Comparison of ENCODE assay signal across 14 cellular contexts in the genomic region with DNA sequence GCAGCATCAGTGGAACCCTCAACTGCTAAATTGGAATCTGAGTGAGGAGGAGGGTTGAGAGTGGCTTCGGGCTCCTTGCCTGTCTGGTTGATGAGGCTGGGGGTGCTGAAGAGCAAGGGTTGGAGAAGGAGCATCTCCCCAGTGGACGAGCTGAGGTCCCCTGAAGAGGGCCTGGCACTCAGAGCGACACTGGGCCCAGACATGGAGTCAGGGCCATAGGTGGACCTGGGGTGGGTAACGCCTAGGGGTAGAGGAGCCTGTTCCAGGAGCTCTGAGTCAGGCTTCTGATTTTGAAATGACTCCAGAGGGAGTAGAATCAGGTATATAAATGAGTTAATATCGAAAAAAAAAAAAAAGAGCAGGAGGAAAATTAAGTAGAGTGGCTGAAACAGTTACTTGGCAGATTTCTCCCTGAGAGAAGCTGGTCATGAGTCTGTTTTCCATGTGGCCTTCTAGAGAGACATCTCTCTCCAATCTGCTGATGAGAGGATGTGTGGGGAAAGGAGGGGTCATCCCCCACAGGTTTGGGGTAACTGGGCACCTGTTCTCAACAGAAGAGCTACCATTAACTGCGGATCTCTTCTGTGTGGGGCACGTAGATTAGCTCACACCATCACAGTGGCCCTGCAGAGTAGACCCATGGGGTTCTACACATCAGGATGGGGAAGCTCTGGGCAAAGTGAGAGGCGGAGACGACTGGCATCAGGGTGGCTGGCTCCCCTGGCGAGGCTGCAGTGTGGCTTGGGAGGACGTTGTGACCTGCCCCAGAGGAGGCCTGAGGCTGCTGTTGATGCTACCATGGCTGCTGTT.
DNase-seq lines count a peak whose midpoint lies in the region; ATAC-seq, FAIRE-seq and TF ChIP-seq lines count a peak whose summit lies in the region.
"Had no signal": no experiment of that assay in that cellular context is flagged by ENCODE, and none has a peak within 500 bp of the region (broad histone marks: within the 10 kb centered on the region; RNA-seq: fewer than 3 reads in every experiment).

No MANE protein-coding gene starts in this region.

- H3K79me2 ChIP-seq in K562 (ENCODE audit: control insufficient read depth, insufficient read depth, low read length): peaks cover 7% of the 10 kb centered on the region; the same call in 1 of the 3 replicates

- no peak for TF ChIP-seq POLR2A in K562 (conservative IDR thresholded peaks at IDR 0.05)

- no peaks in the 10 kb centered on the region for H3K9me3 Mint-ChIP-seq in activated T-cell treated with anti-CD3 and anti-CD28 coated beads, Interleukin-2, amount 50 U/mL, for 24 hours
- H3K9me3 Mint-ChIP-seq: CD8-positive, alpha-beta T cell; immature natural killer cell had no signal

- no TSS peak for BruUV-seq in Panc1 (replicated peaks; lab: Mats Ljungman, UMichigan)
- BruUV-seq in K562 (replicated peaks; lab: Mats Ljungman, UMichigan): no TSS peak

- peak overlapping the region; percentile 27; the same call in 1 of the 2 replicates for H3K27ac ChIP-seq in Panc1 (ENCODE audit: low read length)
- H3K27ac ChIP-seq in K562 (ENCODE audit: extremely low read depth, low read depth, low read length): no peak overlapping the region
- H3K27ac ChIP-seq: dorsolateral prefrontal cortex had no signal

- H3K36me3 ChIP-seq in Panc1 (ENCODE audit: control insufficient read depth, insufficient read depth, low read length) (no peaks in the 10 kb centered on the region), K562 (ENCODE audit: control insufficient read depth, insufficient read depth, low read length) (peaks cover 53% of the 10 kb centered on the region)

- H3K9me3 ChIP-seq in Panc1 (ENCODE audit: control insufficient read depth, insufficient read depth, low read depth, low read length) (no peaks in the 10 kb centered on the region), K562 (replicated peaks; ENCODE audit: control insufficient read depth, insufficient read depth, low read depth, low read length) (no peaks in the 10 kb centered on the region)

- H3K36me3 Mint-ChIP-seq in activated T-cell treated with anti-CD3 and anti-CD28 coated beads, Interleukin-2, amount 50 U/mL, for 24 hours (ENCODE audit: low read depth): peaks cover 79% of the 10 kb centered on the region

- H3K4me2 ChIP-seq in K562 (ENCODE audit: insufficient read depth, low read length): no peak overlapping the region

- in situ Hi-C loops in Panc1 (cut with HindIII; ENCODE audit: low pct_unique_long_range_greater_than_20kb, low sequenced_read_pairs) (no loop called here), K562 (cut with MboI) (no loop called here)

- no peak overlapping the region for H2AFZ ChIP-seq in K562 (ENCODE audit: low read depth, low read length)

- ATAC-seq in Panc1 (no peak), K562 (peak; percentile 18; the same call in 2 of the 3 replicates), GM18861 (IDR thresholded peaks at IDR 0.05; ENCODE audit: unreplicated experiment) (no peak)
- ATAC-seq: CD8-positive, alpha-beta T cell had no signal

- no peak for FAIRE-seq in K562 (lab: Jason Lieb, UNC)

- H3K9ac ChIP-seq in K562 (ENCODE audit: insufficient read depth in 1 of 2, low read depth in 2 of 2, low read length in 2 of 2): peak overlapping the region in 1 of 2 experiments; percentile 78; a peak in 2 of 4 replicates

- intact Hi-C loops in Panc1 (cut with micrococcal nuclease; ENCODE audit: unreplicated experiment): no loop called here
- intact Hi-C loops in K562 (cut with micrococcal nuclease): no loop called here

- H3K4me3 ChIP-seq in Panc1 (ENCODE audit: low read depth in 2 of 2, low read length in 2 of 2) (no peak overlapping the region), K562 (no peak overlapping the region)
- H3K4me3 ChIP-seq: dorsolateral prefrontal cortex had no signal

- no peak for TF ChIP-seq EP300 in K562 (IDR thresholded peaks at IDR 0.05; ENCODE audit: low read length)

- WGBS in K562 (ENCODE audit: insufficient coverage, low coverage, missing lambda C conversion rate): 82% methylated on average over 10 of the region's 11 CpGs

- TF ChIP-seq RAD21 in K562 (CRISPR knock-in tag; conservative IDR thresholded peaks at IDR 0.05 in 1 of 2, IDR thresholded peaks at IDR 0.05 in 1 of 2): no peak

- H4K20me1 ChIP-seq in K562 (replicated peaks; ENCODE audit: control insufficient read depth, insufficient read depth, low read length): no peaks in the 10 kb centered on the region

- peak overlapping the region; percentile 93 for H3K27ac Mint-ChIP-seq in activated T-cell treated with anti-CD3 and anti-CD28 coated beads, Interleukin-2, amount 50 U/mL, for 24 hours
- H3K27ac Mint-ChIP-seq: CD8-positive, alpha-beta T cell had no signal

- CTCF ChIA-PET in Panc1 (lab: Charles Lee) (no interaction called here), K562 (lab: Yijun Ruan, JAX; ENCODE audit: low intra/inter-chr PET ratio) (no interaction called here)

- no peak for TF ChIP-seq CTCF in Panc1 (IDR thresholded peaks at IDR 0.05)
- TF ChIP-seq CTCF in K562 (IDR thresholded peaks at IDR 0.05 in 2 of 3, conservative IDR thresholded peaks at IDR 0.05 in 1 of 3; ENCODE audit: insufficient read depth in 2 of 3, low read depth in 1 of 3, low read length in 3 of 3): no peak

- no peak overlapping the region for H3K4me3 Mint-ChIP-seq in activated T-cell treated with anti-CD3 and anti-CD28 coated beads, Interleukin-2, amount 50 U/mL, for 24 hours
- H3K4me3 Mint-ChIP-seq: CD8-positive, alpha-beta T cell; immature natural killer cell had no signal

- peaks cover 3% of the 10 kb centered on the region for H3K9me1 ChIP-seq in K562 (ENCODE audit: control insufficient read depth, insufficient read depth, low read length)

- POLR2A ChIA-PET in Panc1 (lab: Charles Lee) (no interaction called here), K562 (lab: Yijun Ruan, JAX) (interaction anchor here (0.6 to 6.7 kb wide), 7 partner anchors 7 to 121 kb away, joined by 3 to 38 read pairs (median 3); no protein-coding TSS in a partner anchor)

- H3K27me3 ChIP-seq in Panc1 (ENCODE audit: control insufficient read depth, insufficient read depth, low read length) (no peaks in the 10 kb centered on the region), K562 (ENCODE audit: control insufficient read depth in 2 of 2, insufficient read depth in 2 of 2, low read length in 2 of 2) (no peaks in the 10 kb centered on the region)
- H3K27me3 ChIP-seq: dorsolateral prefrontal cortex had no signal

- H3K27me3 Mint-ChIP-seq in activated T-cell treated with anti-CD3 and anti-CD28 coated beads, Interleukin-2, amount 50 U/mL, for 24 hours: no peaks in the 10 kb centered on the region

- H3K4me1 Mint-ChIP-seq in activated T-cell treated with anti-CD3 and anti-CD28 coated beads, Interleukin-2, amount 50 U/mL, for 24 hours (ENCODE audit: low read depth): peaks cover 57% of the 10 kb centered on the region
- H3K4me1 Mint-ChIP-seq: immature natural killer cell had no signal

- H3K4me1 ChIP-seq in Panc1 (ENCODE audit: control insufficient read depth, insufficient read depth, low read length): no peaks in the 10 kb centered on the region; the same call in 1 of the 2 replicates
- peaks cover 14 to 16% of the 10 kb centered on the region in 2 experiments; a peak in 4 of 5 replicates for H3K4me1 ChIP-seq in K562 (replicated peaks in 1 of 2; ENCODE audit: control insufficient read depth in 2 of 2, insufficient read depth in 2 of 2, low read length in 2 of 2)

- DNase-seq in activated T-cell treated with anti-CD3 and anti-CD28 coated beads, Interleukin-2, amount 50 U/mL, for 24 hours: peak; percentile 48
- no peak for DNase-seq in activated T-cell treated with anti-CD3 and anti-CD28 coated beads for 4 hours
- DNase-seq in Panc1 (ENCODE audit: low read depth, low spot score): no peak
- no peak for DNase-seq in K562 (ENCODE audit: extremely low read depth in 1 of 4, low spot score in 3 of 4)
- DNase-seq in stimulated activated CD4-positive, alpha-beta T cell treated with anti-CD3 and anti-CD28 coated beads, Interleukin-4, amount 100 ng/mL, for 24 hours: peak; percentile 22
- DNase-seq in DMS 273 (lab: John Stamatoyannopoulos, UW; ENCODE audit: unreplicated experiment): no peak
- no peak for DNase-seq in NK-92 (lab: John Stamatoyannopoulos, UW; ENCODE audit: unreplicated experiment)
- DNase-seq: CD8-positive, alpha-beta T cell; dorsolateral prefrontal cortex; erythroblast; glutamatergic neuron; immature natural killer cell; NCI-H748 treated with DMSO at 0.1 percent for 48 hours had no signal

TF ChIP-seq in K562, 482 proteins besides CTCF, POLR2A, EP300 and RAD21 (continues in another document):
- TF ChIP-seq MYC (IDR thresholded peaks at IDR 0.05; ENCODE audit: low read depth, low read length): no peak
- TF ChIP-seq MYC (CRISPR knock-in tag; IDR thresholded peaks at IDR 0.05; ENCODE audit: borderline replicate concordance, low read depth): no peak
- TF ChIP-seq, protein P1, sequence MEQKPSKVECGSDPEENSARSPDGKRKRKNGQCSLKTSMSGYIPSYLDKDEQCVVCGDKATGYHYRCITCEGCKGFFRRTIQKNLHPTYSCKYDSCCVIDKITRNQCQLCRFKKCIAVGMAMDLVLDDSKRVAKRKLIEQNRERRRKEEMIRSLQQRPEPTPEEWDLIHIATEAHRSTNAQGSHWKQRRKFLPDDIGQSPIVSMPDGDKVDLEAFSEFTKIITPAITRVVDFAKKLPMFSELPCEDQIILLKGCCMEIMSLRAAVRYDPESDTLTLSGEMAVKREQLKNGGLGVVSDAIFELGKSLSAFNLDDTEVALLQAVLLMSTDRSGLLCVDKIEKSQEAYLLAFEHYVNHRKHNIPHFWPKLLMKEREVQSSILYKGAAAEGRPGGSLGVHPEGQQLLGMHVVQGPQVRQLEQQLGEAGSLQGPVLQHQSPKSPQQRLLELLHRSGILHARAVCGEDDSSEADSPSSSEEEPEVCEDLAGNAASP (IDR thresholded peaks at IDR 0.05): no peak
- no peak for TF ChIP-seq ZNF354B (CRISPR knock-in tag; IDR thresholded peaks at IDR 0.05)
- TF ChIP-seq ZNF184 (CRISPR knock-in tag; IDR thresholded peaks at IDR 0.05): no peak

Comparison
In these comparisons a context has a peak if more than half of its experiments do, and no peak if none do; other contexts are left out.
1. DNase-seq: peak in activated T-cell treated with anti-CD3 and anti-CD28 coated beads, Interleukin-2, amount 50 U/mL, for 24 hours (single experiment) and stimulated activated CD4-positive, alpha-beta T cell treated with anti-CD3 and anti-CD28 coated beads, Interleukin-4, amount 100 ng/mL, for 24 hours (single experiment); none in activated T-cell treated with anti-CD3 and anti-CD28 coated beads for 4 hours (single experiment), Panc1 (single experiment), K562 (0 of 4), DMS 273 (single experiment) and NK-92 (single experiment).